In the genomic region with DNA sequence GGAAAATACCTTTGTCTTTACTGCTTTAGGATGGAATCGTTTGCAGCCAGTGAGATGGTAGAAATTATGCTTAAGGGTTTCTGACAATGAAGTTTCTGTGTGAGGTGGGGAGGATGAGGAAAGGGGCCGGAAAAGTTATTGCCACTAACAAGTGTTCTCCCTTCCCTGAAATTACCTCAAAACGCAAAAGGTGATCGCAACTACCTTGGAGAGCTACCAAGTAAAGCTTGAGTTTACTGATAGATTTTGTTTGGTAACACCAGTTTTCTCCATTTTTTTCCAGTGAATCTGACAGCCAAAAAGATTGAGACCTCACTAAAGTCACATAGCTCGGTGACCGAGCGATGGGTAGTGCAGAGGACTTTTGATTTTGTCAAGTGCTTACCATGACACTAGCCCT, we compare ENCODE assay signal across 1 cellular context.
TF ChIP-seq lines count a peak whose summit lies in the region.

No MANE protein-coding gene starts in this region.

TF ChIP-seq in endothelial cell of umbilical vein, 7 proteins besides CTCF, POLR2A, EP300 and RAD21:
- no peak for TF ChIP-seq MYC (IDR thresholded peaks at IDR 0.05; ENCODE audit: low read depth, low read length)
